In genomic region chr20:49691818-49692568, GRCh38 we compare ENCODE assay signal across 19 cellular contexts. TPM values are rescaled to one million over a fixed set of nuclear protein-coding genes. Genes with fewer than 3 reads are reported as not detected.
A peak's percentile ranks its signal among the peaks of the same experiment; 100 is the strongest.
DNase-seq lines count a peak whose midpoint lies in the region; ATAC-seq, FAIRE-seq and TF ChIP-seq lines count a peak whose summit lies in the region.
"Had no signal": no experiment of that assay in that cellular context is flagged by ENCODE, and none has a peak within 500 bp of the region (broad histone marks: within the 10 kb centered on the region; RNA-seq: fewer than 3 reads in every experiment).

No MANE protein-coding gene starts in this region.

- no peaks in the 10 kb centered on the region for H3K9me3 Mint-ChIP-seq in activated T-cell treated with anti-CD3 and anti-CD28 coated beads, Interleukin-2, amount 50 U/mL, for 72 hours
- H3K9me3 Mint-ChIP-seq: activated CD4-positive, alpha-beta T cell treated with anti-CD3 and anti-CD28 coated beads, Interleukin-2, amount 10 ng/mL, durations not matched to agents 7 days and 5 days had no signal

- H3K27ac Mint-ChIP-seq in activated T-cell treated with anti-CD3 and anti-CD28 coated beads, Interleukin-2, amount 50 U/mL, for 72 hours, result peak overlapping the region; percentile 54
- H3K27ac Mint-ChIP-seq: activated CD4-positive, alpha-beta T cell treated with anti-CD3 and anti-CD28 coated beads, Interleukin-2, amount 10 ng/mL, durations not matched to agents 7 days and 5 days had no signal

- H3K36me3 ChIP-seq in HepG2 (replicated peaks in 1 of 2; ENCODE audit: control insufficient read depth in 1 of 2, insufficient read depth in 2 of 2, low read length in 2 of 2) (peaks cover 0 to 2% of the 10 kb centered on the region in 2 experiments; a peak in 2 of 5 replicates), stomach (no peaks in the 10 kb centered on the region)
- H3K36me3 ChIP-seq: esophagus muscularis mucosa, tibial artery had no signal

- peaks cover 51% of the 10 kb centered on the region for H3K4me1 Mint-ChIP-seq in activated T-cell treated with anti-CD3 and anti-CD28 coated beads, Interleukin-2, amount 50 U/mL, for 72 hours (ENCODE audit: low read depth)

- H2AFZ ChIP-seq in HepG2 (ENCODE audit: low read length), result no peak overlapping the region

- CTCF ChIA-PET in HepG2 (lab: Yijun Ruan, JAX; ENCODE audit: low intra/inter-chr PET ratio, low total read pairs), result no interaction called here

- BruUV-seq in HepG2 (replicated peaks; lab: Mats Ljungman, UMichigan), result no TSS peak

- H3K4me3 Mint-ChIP-seq in activated T-cell treated with anti-CD3 and anti-CD28 coated beads, Interleukin-2, amount 50 U/mL, for 72 hours, result no peak overlapping the region
- H3K4me3 Mint-ChIP-seq: activated CD4-positive, alpha-beta T cell treated with anti-CD3 and anti-CD28 coated beads, Interleukin-2, amount 10 ng/mL, durations not matched to agents 7 days and 5 days had no signal

- H4K20me1 ChIP-seq in HepG2 (ENCODE audit: insufficient read depth, low read length), result peaks cover 14% of the 10 kb centered on the region; the same call in 1 of the 2 replicates

- TF ChIP-seq EP300 in HepG2 (IDR thresholded peaks at IDR 0.05; ENCODE audit: low read depth in 2 of 2, low read length in 2 of 2) (no peak), HepG2 (CRISPR knock-in tag; IDR thresholded peaks at IDR 0.05; ENCODE audit: borderline replicate concordance) (no peak), stomach (IDR thresholded peaks at IDR 0.05) (no peak)

- no peaks in the 10 kb centered on the region for H3K27me3 Mint-ChIP-seq in activated T-cell treated with anti-CD3 and anti-CD28 coated beads, Interleukin-2, amount 50 U/mL, for 72 hours (ENCODE audit: low read depth)
- H3K27me3 Mint-ChIP-seq: activated CD4-positive, alpha-beta T cell treated with anti-CD3 and anti-CD28 coated beads, Interleukin-2, amount 10 ng/mL, durations not matched to agents 7 days and 5 days had no signal

- H3K4me1 ChIP-seq in HepG2 (ENCODE audit: insufficient read depth, low read length), result peaks cover 99% of the 10 kb centered on the region
- H3K4me1 ChIP-seq in stomach, result peaks cover 61 to 100% (median 86%) of the 10 kb centered on the region in 4 donors

- peak overlapping the region in 2 of 3 experiments; percentile 35 to 55; a peak in 2 of 6 replicates for H3K4me3 ChIP-seq in HepG2 (replicated peaks in 1 of 3; ENCODE audit: insufficient read depth in 1 of 3, low read depth in 2 of 3, low read length in 3 of 3)
- no peak overlapping the region for H3K4me3 ChIP-seq in stomach
- H3K4me3 ChIP-seq: esophagus muscularis mucosa, tibial artery had no signal

- no peaks in the 10 kb centered on the region for H3K9me3 ChIP-seq in HepG2 (ENCODE audit: low read length)
- H3K9me3 ChIP-seq in stomach, result no peaks in the 10 kb centered on the region
- H3K9me3 ChIP-seq: esophagus muscularis mucosa, tibial artery had no signal

- no peaks in the 10 kb centered on the region for H3K27me3 ChIP-seq in HepG2 (ENCODE audit: control insufficient read depth in 1 of 2, insufficient read depth in 2 of 2, low read length in 2 of 2)
- H3K27me3 ChIP-seq in stomach, result no peaks in the 10 kb centered on the region
- H3K27me3 ChIP-seq: esophagus muscularis mucosa, tibial artery had no signal

- intact Hi-C loops in HepG2 (cut with micrococcal nuclease; ENCODE audit: unreplicated experiment) (loop anchor here (1.0 to 2.0 kb wide), 2 partner anchors 17 kb away; no protein-coding TSS in a partner anchor), stomach (cut with DNase I; ENCODE audit: low total_unique reads) (loop anchor here (10.0 kb wide), 1 partner anchor 67 kb away; no protein-coding TSS in a partner anchor)

- no peak for FAIRE-seq in HepG2 (lab: Jason Lieb, UNC)
- FAIRE-seq: colon, kidney had no signal

- H3K4me2 ChIP-seq in HepG2 (ENCODE audit: low read depth, low read length), result peak overlapping the region; percentile 75

- POLR2A ChIA-PET in HepG2 (lab: Yijun Ruan, JAX), result interaction anchor here (0.6 to 3.5 kb wide), 6 partner anchors 13 to 224 kb away, joined by 3 to 35 read pairs (median 5); partner anchors contain the start of genes SLC9A8 and SPATA2

- no peaks in the 10 kb centered on the region for H3K36me3 Mint-ChIP-seq in activated T-cell treated with anti-CD3 and anti-CD28 coated beads, Interleukin-2, amount 50 U/mL, for 72 hours (ENCODE audit: insufficient read depth in 2 of 2)

- in situ Hi-C loops in HepG2 (cut with HindIII; ENCODE audit: extremely low pct_ligation_motif_present, low pct_unique_long_range_greater_than_20kb), result no loop called here

- H3K79me2 ChIP-seq in HepG2 (ENCODE audit: insufficient read depth, low read length), result peaks cover 97% of the 10 kb centered on the region

- WGBS in HepG2 (ENCODE audit: low lambda C conversion rate), result 92% methylated on average over 5 of the region's 5 CpGs
- WGBS in stomach, 5 donors, result 88 to 93% (median 91%) methylated on average over 5 of the region's 5 CpGs

- TF ChIP-seq CTCF in VCaP (conservative IDR thresholded peaks at IDR 0.05) (no peak), HepG2 (CRISPR knock-in tag; IDR thresholded peaks at IDR 0.05) (no peak), stomach (IDR thresholded peaks at IDR 0.05) (no peak)

- ATAC-seq in activated T-cell treated with anti-CD3 and anti-CD28 coated beads, Interleukin-2, amount 50 U/mL, for 72 hours (replicated peaks in 1 of 2), result no peak
- ATAC-seq in HepG2 (no peak), HG02571 (IDR thresholded peaks at IDR 0.05; ENCODE audit: unreplicated experiment) (no peak)

- TF ChIP-seq RAD21 in HepG2 (CRISPR knock-in tag; IDR thresholded peaks at IDR 0.05), result no peak

- H3K27ac ChIP-seq in VCaP (peak overlapping the region; percentile 70), HepG2 (ENCODE audit: extremely low read length, insufficient read depth, low read length) (peak overlapping the region; percentile 82), stomach (peak overlapping the region; percentile 39 to 76 (median 66))
- H3K27ac ChIP-seq: esophagus muscularis mucosa, tibial artery had no signal

- peak overlapping the region; percentile 58 for H3K9ac ChIP-seq in HepG2 (ENCODE audit: insufficient read depth, low read depth, low read length)

- DNase-seq in activated T-cell treated with anti-CD3 and anti-CD28 coated beads, Interleukin-2, amount 50 U/mL, for 72 hours, result no peak
- no peak for DNase-seq in activated T-cell treated with anti-CD3 and anti-CD28 coated beads for 4 hours
- no peak for DNase-seq in HepG2 (ENCODE audit: low spot score)
- no peak for DNase-seq in stomach
- DNase-seq in DMS153 (lab: John Stamatoyannopoulos, UW), result no peak
- no peak for DNase-seq in NOMO-1 (lab: John Stamatoyannopoulos, UW; ENCODE audit: unreplicated experiment in 2 of 2)
- DNase-seq: activated CD4-positive, alpha-beta T cell treated with anti-CD3 and anti-CD28 coated beads, Interleukin-2, amount 10 ng/mL, durations not matched to agents 7 days and 5 days; activated T-cell treated with anti-CD3 and anti-CD28 coated beads, Interleukin-2, amount 50 U/mL, for 48 hours; kidney; NCI-H1694 treated with DMSO at 0.1 percent for 48 hours; NCI-H82; SHP77 treated with DMSO at 0.1 percent for 48 hours; stimulated activated CD4-positive, alpha-beta T cell treated with anti-CD3 and anti-CD28 coated beads, Interleukin-2, amount 100 ng/mL, for 24 hours; T1000; tibial artery had no signal

- TF ChIP-seq POLR2A in HepG2 (IDR thresholded peaks at IDR 0.05; ENCODE audit: insufficient read depth in 1 of 2, low read depth in 2 of 2, low read length in 2 of 2) (no peak), stomach (IDR thresholded peaks at IDR 0.05) (no peak)

TF ChIP-seq in HepG2, 621 proteins besides CTCF, POLR2A, EP300 and RAD21 (continues in another document):
- no peak for TF ChIP-seq MEIS1 (CRISPR knock-in tag; IDR thresholded peaks at IDR 0.05; ENCODE audit: borderline replicate concordance)

RNA-seq across cellular contexts. Expression of gene B4GALT5, which starts 21.7 kb away (rescaled TPM):
- total RNA-seq in activated T-cell treated with anti-CD3 and anti-CD28 coated beads, Interleukin-2, amount 50 U/mL, for 72 hours, result 10 to 100 TPM; 14.8 to 27.3 TPM
- total RNA-seq in HepG2 (2016; rRNA removed; fragmentation: Illumina TruSeq; extraction: Trizol) (26.7 and 30.9 TPM in 2 replicates), stomach (10 to 100 TPM; 17.5 to 40.0 (median 25.8) TPM)
- 8.0 and 8.5 TPM in 2 replicates for total RNA-seq in HepG2 (2016; cell fraction: cytosol; rRNA removed; fragmentation: Illumina TruSeq; extraction: Trizol; ENCODE audit: low read depth)
- total RNA-seq in HepG2 (2016; cell fraction: insoluble cytoplasmic fraction; rRNA removed; fragmentation: Illumina TruSeq; extraction: Trizol), result 22.9 and 29.9 TPM in 2 replicates
- 33.9 and 36.1 TPM in 2 replicates for total RNA-seq in HepG2 (2016; cell fraction: membrane; rRNA removed; fragmentation: Illumina TruSeq; extraction: Trizol)
- 27.2 and 29.5 TPM in 2 replicates for total RNA-seq in HepG2 (2016; cell fraction: nucleus; rRNA removed; fragmentation: Illumina TruSeq; extraction: Trizol)
- polyA plus RNA-seq in HepG2 (2011; rRNA removed) (27.3 and 29.3 TPM in 2 replicates), stomach (10 to 100 TPM in 2 of 3 donors, 1 to 10 TPM in 1; 7.5 to 10.8 (median 10.2) TPM)
- 18.3 and 27.5 TPM in 2 replicates for polyA plus RNA-seq in HepG2 (2011; cell fraction: cytosol; rRNA removed)
- polyA plus RNA-seq in HepG2 (2011; cell fraction: nucleus; rRNA removed), result 11.9 and 15.8 TPM in 2 replicates
- 18.1 and 19.7 TPM in 2 replicates for polyA plus RNA-seq in HepG2 (2012)
- polyA plus RNA-seq in HepG2 (2016; cell fraction: cytosol; fragmentation: Illumina TruSeq; extraction: Trizol; ENCODE audit: low read depth), result 5.4 and 5.7 TPM in 2 replicates
- polyA plus RNA-seq in HepG2 (2016; cell fraction: insoluble cytoplasmic fraction; fragmentation: Illumina TruSeq; extraction: Trizol; ENCODE audit: low read depth), result 22.6 and 24.2 TPM in 2 replicates
- polyA plus RNA-seq in HepG2 (2016; cell fraction: membrane; fragmentation: Illumina TruSeq; extraction: Trizol; ENCODE audit: low read depth), result 22.9 and 23.5 TPM in 2 replicates
- polyA plus RNA-seq in HepG2 (2016; cell fraction: nucleus; fragmentation: Illumina TruSeq; extraction: Trizol; ENCODE audit: insufficient read depth, low read depth), result 42.1 and 46.2 TPM in 2 replicates
- polyA minus RNA-seq in HepG2 (2011; rRNA and poly(A)+ RNA removed; ENCODE audit: low replicate concordance), result 38.2 and 60.8 TPM in 2 replicates
- polyA minus RNA-seq in HepG2 (2011; cell fraction: cytosol; rRNA and poly(A)+ RNA removed), result 22.1 and 24.1 TPM in 2 replicates
- 13.5 and 18.5 TPM in 2 replicates for polyA minus RNA-seq in HepG2 (2011; cell fraction: nucleus; rRNA and poly(A)+ RNA removed)

Comparison
In these comparisons a context has a peak if more than half of its experiments do, and no peak if none do; other contexts are left out.
1. H3K4me3 ChIP-seq: peak in HepG2 (2 of 3); none in stomach (0 of 4).
2. Peak in every context shown above with its lines, with median percentiles within 50 percentile points of each other: H3K27ac ChIP-seq.